In the genomic region with DNA sequence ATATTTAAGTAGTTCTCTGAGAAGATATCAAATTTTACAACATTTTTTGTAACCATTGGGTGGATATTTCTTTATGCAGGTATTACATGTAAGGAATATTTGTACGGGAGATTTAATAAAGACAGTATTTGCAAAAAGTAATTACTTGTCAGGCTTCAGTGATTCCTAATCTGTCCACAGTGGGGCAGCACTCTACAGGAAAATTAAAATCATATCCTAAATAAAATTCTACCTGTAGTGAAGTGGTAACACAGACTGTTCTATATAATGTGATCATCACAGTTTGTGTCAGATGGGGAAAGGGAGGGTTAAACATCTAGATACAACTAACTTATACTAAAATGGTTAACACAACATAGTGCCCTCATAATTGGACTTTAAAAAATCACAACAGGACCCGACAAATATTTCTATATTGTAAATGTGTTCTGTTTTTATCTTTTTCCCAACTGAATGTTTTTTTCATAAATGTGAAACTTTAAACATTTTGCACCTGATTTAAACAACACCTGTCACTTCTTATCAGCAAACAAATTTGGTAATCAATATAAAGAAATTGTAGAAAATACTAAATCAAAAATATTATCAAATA, we compare ENCODE assay signal across 8 cellular contexts.
DNase-seq lines count a peak whose midpoint lies in the region; ATAC-seq, FAIRE-seq and TF ChIP-seq lines count a peak whose summit lies in the region.

No MANE protein-coding gene starts in this region.

- no peak for FAIRE-seq in bronchial epithelial cell (lab: Jason Lieb, UNC)

- H3K36me3 ChIP-seq in bronchial epithelial cell (ENCODE audit: control insufficient read depth, insufficient read depth, low read length) (no peaks in the 10 kb centered on the region), lower lobe of right lung (no peaks in the 10 kb centered on the region), transverse colon (no peaks in the 10 kb centered on the region)

- H3K27me3 ChIP-seq in bronchial epithelial cell (ENCODE audit: control insufficient read depth, insufficient read depth, low read length) = no peaks in the 10 kb centered on the region
- H3K27me3 ChIP-seq in lower lobe of right lung (ENCODE audit: low read depth) = no peaks in the 10 kb centered on the region
- no peaks in the 10 kb centered on the region for H3K27me3 ChIP-seq in transverse colon

- H3K4me3 ChIP-seq in AG09309 (ENCODE audit: control insufficient read depth, low read depth, low read length) (no peak overlapping the region), GM12864 (ENCODE audit: low read depth, low read length) (no peak overlapping the region), bronchial epithelial cell (ENCODE audit: low read depth, low read length) (no peak overlapping the region), lower lobe of right lung (no peak overlapping the region), transverse colon (no peak overlapping the region)

- TF ChIP-seq CTCF in AG09309 (IDR thresholded peaks at IDR 0.05; ENCODE audit: control insufficient read depth, insufficient read depth, low read depth, low read length, missing control alignments) (peak; percentile 50), GM12864 (IDR thresholded peaks at IDR 0.05; ENCODE audit: low read depth, low read length, missing control alignments) (peak; percentile 47), bronchial epithelial cell (IDR thresholded peaks at IDR 0.05; ENCODE audit: insufficient read depth, low read length, severe bottlenecking) (peak; percentile 42), lower lobe of right lung (IDR thresholded peaks at IDR 0.05) (peak; percentile 71), transverse colon (IDR thresholded peaks at IDR 0.05) (peak; percentile 50 to 71 (median 64))

- WGBS in transverse colon (ENCODE audit: low coverage in 1 of 2), 2 donors = 44 to 49% methylated on average over 2 of the region's 2 CpGs

- H3K27ac ChIP-seq in lower lobe of right lung (no peak overlapping the region), transverse colon (no peak overlapping the region)

- in situ Hi-C loops in transverse colon (cut with MboI; ENCODE audit: low pct_ligation_motif_present in 1 of 4, low pct_unique_long_range_greater_than_20kb in 1 of 4, low sequenced_read_pairs in 3 of 4) = no loop called here

- H3K9me3 ChIP-seq in lower lobe of right lung (no peaks in the 10 kb centered on the region), transverse colon (no peaks in the 10 kb centered on the region)

- ATAC-seq in lower lobe of right lung = no peak
- ATAC-seq in HG03097 (IDR thresholded peaks at IDR 0.05; ENCODE audit: low FRiP score, unreplicated experiment) = no peak

- TF ChIP-seq POLR2A in transverse colon (IDR thresholded peaks at IDR 0.05) = no peak

- intact Hi-C loops in lower lobe of right lung (cut with DNase I) = no loop called here
- intact Hi-C loops in transverse colon (cut with DNase I; ENCODE audit: low total_unique reads) = no loop called here

- DNase-seq in AG09309 (ENCODE audit: low read depth) (peak; percentile 3), GM12864 (ENCODE audit: low read depth) (peak; percentile 4), HT1080 (ENCODE audit: low read depth) (peak; percentile 12), RKO (ENCODE audit: low spot score) (peak; percentile 64), bronchial epithelial cell (ENCODE audit: low read depth) (peak; percentile 50), lower lobe of right lung (no peak), transverse colon (peak; percentile 16)

- H3K4me1 ChIP-seq in lower lobe of right lung = no peaks in the 10 kb centered on the region
- no peaks in the 10 kb centered on the region for H3K4me1 ChIP-seq in transverse colon

- TF ChIP-seq EP300 in transverse colon (IDR thresholded peaks at IDR 0.05; ENCODE audit: low read depth) = no peak
